In the genomic region with DNA sequence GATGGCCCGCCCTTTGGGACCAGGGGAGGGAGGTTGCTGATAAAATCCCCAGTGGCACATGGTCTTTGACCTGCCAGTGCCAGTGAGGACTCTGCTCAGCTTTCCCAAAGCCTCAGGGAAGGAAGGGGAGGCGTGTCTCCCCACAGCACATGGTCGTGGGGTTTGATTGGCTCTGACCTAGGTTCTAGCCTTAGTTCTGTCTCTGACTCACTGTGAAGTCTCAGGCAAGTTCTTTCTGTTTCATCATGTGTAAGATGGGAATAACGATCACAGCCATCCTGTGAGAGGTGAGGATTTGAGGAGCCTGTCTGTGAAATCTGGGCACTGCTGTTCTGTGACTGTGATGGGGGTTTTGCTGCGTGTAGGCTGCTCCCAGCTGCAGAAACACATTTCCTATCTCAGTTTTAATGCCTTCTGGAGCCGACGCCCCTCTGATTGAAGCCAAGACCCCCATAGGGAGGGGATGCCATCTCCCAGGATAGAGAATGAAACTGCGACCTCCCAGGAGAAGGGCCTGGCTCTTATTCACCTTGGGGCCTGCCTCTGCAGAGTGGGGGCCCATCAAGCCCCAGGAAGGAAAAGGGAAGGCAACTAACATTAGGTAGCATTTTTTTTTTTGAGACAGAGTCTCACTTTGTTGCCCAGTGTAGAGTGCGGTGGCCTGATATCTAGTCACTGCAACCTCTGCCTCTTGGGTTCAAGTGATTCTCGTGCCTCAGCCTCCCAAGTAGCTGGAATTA, we compare ENCODE assay signal across 17 cellular contexts.
A peak's percentile ranks its signal among the peaks of the same experiment; 100 is the strongest.
DNase-seq lines count a peak whose midpoint lies in the region; ATAC-seq and TF ChIP-seq lines count a peak whose summit lies in the region.
"Had no signal": no experiment of that assay in that cellular context is flagged by ENCODE, and none has a peak within 500 bp of the region (broad histone marks: within the 10 kb centered on the region; RNA-seq: fewer than 3 reads in every experiment).

No MANE protein-coding gene starts in this region.

- CTCF ChIA-PET in mammary epithelial cell (lab: Charles Lee; ENCODE audit: low non-redundant PET) = interaction anchor here (0.6 kb wide), 1 partner anchor 1168 kb away, joined by 4 read pairs; no protein-coding TSS in a partner anchor

- WGBS in mammary epithelial cell (ENCODE audit: low coverage, missing lambda C conversion rate) = 79% methylated on average over 9 of the region's 10 CpGs

- dilution Hi-C loops in mammary epithelial cell (cut with HindIII; ENCODE audit: low sequenced_read_pairs) = no loop called here

- H3K4me1 ChIP-seq in mammary epithelial cell (ENCODE audit: insufficient read depth, low read length) = peaks cover 23% of the 10 kb centered on the region
- H3K4me1 ChIP-seq: pancreas had no signal

- DNase-seq in A172 (ENCODE audit: low spot score) (peak; percentile 13), HPDE6-E6E7 (ENCODE audit: extremely low spot score) (peak; percentile 17), mammary epithelial cell (peak; percentile 81), kidney glomerular epithelial cell (lab: John Stamatoyannopoulos, UW) (peak; percentile 82), NCI-H345 treated with DMSO at 0.1 percent for 48 hours (lab: John Stamatoyannopoulos, UW; ENCODE audit: unreplicated experiment) (no peak), posterior cingulate gyrus (no peak), SHP77 treated with DMSO at 0.1 percent for 48 hours (lab: John Stamatoyannopoulos, UW) (no peak)
- DNase-seq: activated CD4-positive, alpha-beta T cell treated with anti-CD3 and anti-CD28 coated beads for 4 hours; activated T-cell treated with anti-CD3 and anti-CD28 coated beads for 4 hours; Calu3; central memory CD4-positive, alpha-beta T cell; NCI-H2081 treated with DMSO at 0.1 percent for 48 hours; NCI-H82; pancreas had no signal

- no peaks in the 10 kb centered on the region for H3K9me3 ChIP-seq in mammary epithelial cell (replicated peaks; ENCODE audit: insufficient read depth, low read length)
- H3K9me3 ChIP-seq: pancreas had no signal

- no peak for ATAC-seq in GM21786 (IDR thresholded peaks at IDR 0.05; ENCODE audit: unreplicated experiment)
- ATAC-seq: activated naive CD4-positive, alpha-beta T cell treated with anti-CD3 and anti-CD28 coated beads, Interleukin-2, amount 50 U/mL, for 72 hours; pancreas; Right ventricle myocardium inferior had no signal

- H3K79me2 ChIP-seq in mammary epithelial cell (ENCODE audit: insufficient read depth, low read length) = no peaks in the 10 kb centered on the region

- no peak overlapping the region for H3K4me3 ChIP-seq in mammary epithelial cell (replicated peaks in 1 of 3; ENCODE audit: insufficient read depth in 1 of 3, low read depth in 2 of 3, low read length in 3 of 3)
- H3K4me3 ChIP-seq: pancreas had no signal

- no peaks in the 10 kb centered on the region for H3K27me3 ChIP-seq in mammary epithelial cell (ENCODE audit: insufficient read depth, low read length)
- H3K27me3 ChIP-seq: pancreas had no signal

- no TSS peak for BruUV-seq in mammary epithelial cell (replicated peaks; lab: Mats Ljungman, UMichigan)

- no peak overlapping the region for H3K9ac ChIP-seq in mammary epithelial cell (ENCODE audit: insufficient read depth, low read length)

- no peak for TF ChIP-seq CTCF in mammary epithelial cell (conservative IDR thresholded peaks at IDR 0.05 in 1 of 2, IDR thresholded peaks at IDR 0.05 in 1 of 2; ENCODE audit: extremely low read depth in 1 of 2, insufficient read depth in 1 of 2, low read depth in 1 of 2, low read length in 2 of 2)

- no peak overlapping the region for H3K27ac ChIP-seq in mammary epithelial cell (ENCODE audit: insufficient read depth, low read depth, low read length)
- H3K27ac ChIP-seq: pancreas had no signal

- H4K20me1 ChIP-seq in mammary epithelial cell (ENCODE audit: insufficient read depth, low read length) = no peaks in the 10 kb centered on the region

- no peak overlapping the region for H3K4me2 ChIP-seq in mammary epithelial cell (ENCODE audit: insufficient read depth, low read depth, low read length)

- intact Hi-C loops in mammary epithelial cell (cut with micrococcal nuclease) (no loop called here), posterior cingulate gyrus (cut with DNase I) (no loop called here)

- H2AFZ ChIP-seq in mammary epithelial cell (ENCODE audit: low read depth, low read length) = peak overlapping the region; percentile 28

- in situ Hi-C loops in mammary epithelial cell (cut with MboI; ENCODE audit: low sequenced_read_pairs in 2 of 2) = no loop called here

- H3K36me3 ChIP-seq in mammary epithelial cell (ENCODE audit: insufficient read depth, low read length) = no peaks in the 10 kb centered on the region
- H3K36me3 ChIP-seq: pancreas had no signal

Comparison
In these comparisons a context has a peak if more than half of its experiments do, and no peak if none do; other contexts are left out.
1. DNase-seq: peak in A172 (single experiment), HPDE6-E6E7 (single experiment), mammary epithelial cell (single experiment) and kidney glomerular epithelial cell (single experiment); none in NCI-H345 treated with DMSO at 0.1 percent for 48 hours (single experiment), posterior cingulate gyrus (0 of 10) and SHP77 treated with DMSO at 0.1 percent for 48 hours (single experiment).